8 cellular contexts compared by ENCODE assay signal in genomic region chr1:58815069-58815679, GRCh38. TPM values are rescaled to one million over a fixed set of nuclear protein-coding genes. Genes with fewer than 3 reads are reported as not detected.
DNase-seq lines count a peak whose midpoint lies in the region; ATAC-seq and TF ChIP-seq lines count a peak whose summit lies in the region.

No MANE protein-coding gene starts in this region.

- no peaks in the 10 kb centered on the region for H3K9me3 Mint-ChIP-seq in progenitor cell of endocrine pancreas (ENCODE audit: low read depth)

- peak overlapping the region; percentile 51 for H3K27ac ChIP-seq in adipose tissue (ENCODE audit: low read depth, low read length)
- peak overlapping the region; percentile 80 to 97 (median 90) for H3K27ac ChIP-seq in heart right ventricle

- POLR2A ChIA-PET in AG04449 (lab: Yijun Ruan, JAX) = no interaction called here

- intact Hi-C loops in heart right ventricle (cut with DNase I) = loop anchor here in 8 of 10 donors (1.0 to 10.0 kb wide), 11 partner anchors 30 to 480 kb away; partner anchors contain the start of genes JUN (in 3 of the 8) and FGGY (in 1 of the 8)

- peaks cover 6% of the 10 kb centered on the region for H3K27me3 Mint-ChIP-seq in progenitor cell of endocrine pancreas

- H3K36me3 ChIP-seq in heart right ventricle = no peaks in the 10 kb centered on the region

- H3K4me3 ChIP-seq in AG04449 (ENCODE audit: low read depth, low read length) (peak overlapping the region; percentile 58), heart right ventricle (peak overlapping the region; percentile 39 to 67 (median 59))

- 2 to 5% (median 4%) methylated on average over 36 of the region's 36 CpGs for WGBS in adipose tissue, 3 donors
- 29 to 31% methylated on average over 36 of the region's 36 CpGs for WGBS in heart right ventricle, 2 donors

- peak overlapping the region; percentile 97 for H3K27ac Mint-ChIP-seq in progenitor cell of endocrine pancreas

- H3K27me3 ChIP-seq in heart right ventricle = no peaks in the 10 kb centered on the region

- H3K9me3 ChIP-seq in heart right ventricle = no peaks in the 10 kb centered on the region

- peak overlapping the region; percentile 71 for H3K4me3 Mint-ChIP-seq in progenitor cell of endocrine pancreas (ENCODE audit: low read depth)

- peaks cover 19% of the 10 kb centered on the region for H3K4me1 Mint-ChIP-seq in progenitor cell of endocrine pancreas (ENCODE audit: low read depth)

- CTCF ChIA-PET in AG04449 (lab: Yijun Ruan, JAX) = no interaction called here

- H3K4me1 ChIP-seq in heart right ventricle = peaks cover 0 to 72% (median 32%) of the 10 kb centered on the region in 9 donors

- H3K36me3 Mint-ChIP-seq in progenitor cell of endocrine pancreas (ENCODE audit: insufficient read depth) = no peaks in the 10 kb centered on the region

- TF ChIP-seq CTCF in AG04449 (IDR thresholded peaks at IDR 0.05; ENCODE audit: insufficient read depth, low read length, missing control alignments) (no peak), heart right ventricle (IDR thresholded peaks at IDR 0.05) (no peak), progenitor cell of endocrine pancreas (IDR thresholded peaks at IDR 0.05; ENCODE audit: unreplicated experiment) (no peak)

- DNase-seq in AG04449 (ENCODE audit: low read depth, low spot score) (peak; percentile 87), RPMI7951 (ENCODE audit: low read depth) (peak; percentile 99), heart right ventricle (peak; percentile 83 to 85), progenitor cell of endocrine pancreas (ENCODE audit: low spot score, unreplicated experiment) (peak; percentile 45), NCI-H1417 treated with DMSO at 0.1 percent for 48 hours (lab: John Stamatoyannopoulos, UW) (no peak)

- peak; percentile 51 for ATAC-seq in GM19023 (IDR thresholded peaks at IDR 0.05; ENCODE audit: unreplicated experiment)
- peak; percentile 53 for ATAC-seq in HG03108 (IDR thresholded peaks at IDR 0.05; ENCODE audit: unreplicated experiment)
- peak; percentile 69 to 89 (median 84) for ATAC-seq in heart right ventricle

RNA-seq across cellular contexts. Expression of gene JUN, which starts 31.3 kb away (rescaled TPM):
- 36.6 and 49.7 TPM in 2 replicates for total RNA-seq in RPMI7951 (2014; rRNA removed; shearing (Covaris generic))
- polyA plus RNA-seq in adipose tissue (100 to 1,000 TPM in 2 of 3 donors, 10 to 100 TPM in 1; 91.8 to 443 (median 176) TPM), heart right ventricle (10 to 100 TPM; 48.8 to 78.3 TPM)
- total RNA-seq in heart right ventricle (100 to 1,000 TPM in 3 of 10 donors, 10 to 100 TPM in 7; 47.0 to 209 (median 78.8) TPM), progenitor cell of endocrine pancreas (93.8 and 107 TPM in 2 replicates)
